8 cellular contexts compared by ENCODE assay signal in genomic region chr12:121839106-121839992, GRCh38. TPM values are rescaled to one million over a fixed set of nuclear protein-coding genes. Genes with fewer than 3 reads are reported as not detected.
DNase-seq lines count a peak whose midpoint lies in the region; ATAC-seq lines count a peak whose summit lies in the region.

No MANE protein-coding gene starts in this region.

- peaks cover 16% of the 10 kb centered on the region for H3K4me1 ChIP-seq in CD4-positive, CD25-positive, alpha-beta regulatory T cell (ENCODE audit: control insufficient read depth, insufficient read depth, low read length, poor library complexity, severe bottlenecking)

- H3K4me3 ChIP-seq in CD4-positive, CD25-positive, alpha-beta regulatory T cell (ENCODE audit: low read depth, low read length) = peak overlapping the region; percentile 75

- H3K9me3 ChIP-seq in CD4-positive, CD25-positive, alpha-beta regulatory T cell (ENCODE audit: control insufficient read depth in 2 of 2, low read length in 2 of 2) = no peaks in the 10 kb centered on the region

- peak overlapping the region; percentile 86 to 99 (median 98) for H3K4me3 Mint-ChIP-seq in CD4-positive, CD25-positive, alpha-beta regulatory T cell
- peak overlapping the region; percentile 99 for H3K4me3 Mint-ChIP-seq in activated CD8-positive, alpha-beta T cell treated with anti-CD3 and anti-CD28 coated beads, Interleukin-2, amount 10 ng/mL, durations not matched to agents 7 days and 5 days

- POLR2A ChIA-PET in activated CD8-positive, alpha-beta T cell treated with anti-CD3 and anti-CD28 coated beads, Interleukin-2, amount 10 ng/mL, durations not matched to agents 7 days and 5 days (lab: Charles Lee) = interaction anchor here (0.6 to 1.0 kb wide), 2 partner anchors 38 to 45 kb away, joined by 3 read pairs; partner anchors contain the start of gene RHOF

- no peaks in the 10 kb centered on the region for H3K9me3 Mint-ChIP-seq in CD4-positive, CD25-positive, alpha-beta regulatory T cell
- H3K9me3 Mint-ChIP-seq in activated CD8-positive, alpha-beta T cell treated with anti-CD3 and anti-CD28 coated beads, Interleukin-2, amount 10 ng/mL, durations not matched to agents 7 days and 5 days (ENCODE audit: insufficient read depth) = no peaks in the 10 kb centered on the region

- DNase-seq in CD4-positive, CD25-positive, alpha-beta regulatory T cell = peak; percentile 98 to 99 (median 99)
- DNase-seq in NCI-H82 treated with DMSO at 0.1 percent for 48 hours (lab: John Stamatoyannopoulos, UW; ENCODE audit: unreplicated experiment) = peak; percentile 96
- DNase-seq in activated CD8-positive, alpha-beta T cell treated with anti-CD3 and anti-CD28 coated beads, Interleukin-2, amount 10 ng/mL, durations not matched to agents 7 days and 5 days = peak; percentile 99
- peak; percentile 99 for DNase-seq in effector CD8-positive, alpha-beta T cell (lab: John Stamatoyannopoulos, UW)
- DNase-seq in medulla oblongata (ENCODE audit: extremely low spot score) = peak; percentile 97
- DNase-seq in stimulated activated CD4-positive, alpha-beta T cell treated with anti-CD3 and anti-CD28 coated beads, TNF-alpha, amount 100 ng/mL, for 48 hours (ENCODE audit: low read depth in 3 of 3) = peak; percentile 99 to 100 (median 99)

- CTCF ChIA-PET in activated CD8-positive, alpha-beta T cell treated with anti-CD3 and anti-CD28 coated beads, Interleukin-2, amount 10 ng/mL, durations not matched to agents 7 days and 5 days (lab: Charles Lee) = interaction anchor here (1.0 to 5.8 kb wide), 5 partner anchors 22 to 49 kb away, joined by 3 to 44 read pairs (median 4); partner anchors contain the start of genes PSMD9 and RHOF

- H3K27ac Mint-ChIP-seq in CD4-positive, CD25-positive, alpha-beta regulatory T cell = peak overlapping the region; percentile 67 to 98 (median 96)
- H3K27ac Mint-ChIP-seq in activated CD8-positive, alpha-beta T cell treated with anti-CD3 and anti-CD28 coated beads, Interleukin-2, amount 10 ng/mL, durations not matched to agents 7 days and 5 days = peak overlapping the region; percentile 96

- H3K36me3 Mint-ChIP-seq in CD4-positive, CD25-positive, alpha-beta regulatory T cell = no peaks in the 10 kb centered on the region
- peaks cover 2% of the 10 kb centered on the region for H3K36me3 Mint-ChIP-seq in activated CD8-positive, alpha-beta T cell treated with anti-CD3 and anti-CD28 coated beads, Interleukin-2, amount 10 ng/mL, durations not matched to agents 7 days and 5 days (ENCODE audit: low read depth)

- no peaks in the 10 kb centered on the region for H3K36me3 ChIP-seq in CD4-positive, CD25-positive, alpha-beta regulatory T cell (ENCODE audit: control insufficient read depth, insufficient read depth, low read length)

- peak overlapping the region; percentile 55 for H3K27ac ChIP-seq in CD4-positive, CD25-positive, alpha-beta regulatory T cell (ENCODE audit: insufficient read depth, low read length, poor library complexity, severe bottlenecking)

- ATAC-seq in CD4-positive, CD25-positive, alpha-beta regulatory T cell (ENCODE audit: low read depth in 2 of 2) = peak; percentile 95
- ATAC-seq in GM19395 (IDR thresholded peaks at IDR 0.05; ENCODE audit: unreplicated experiment) = peak; percentile 91
- peak; percentile 82 for ATAC-seq in HG03565 (IDR thresholded peaks at IDR 0.05; ENCODE audit: unreplicated experiment)
- ATAC-seq in activated CD8-positive, alpha-beta T cell treated with anti-CD3 and anti-CD28 coated beads, Interleukin-2, amount 10 ng/mL, durations not matched to agents 7 days and 5 days = peak; percentile 99

- peaks cover 0 to 16% (median 11%) of the 10 kb centered on the region in 4 donors for H3K4me1 Mint-ChIP-seq in CD4-positive, CD25-positive, alpha-beta regulatory T cell
- H3K4me1 Mint-ChIP-seq in activated CD8-positive, alpha-beta T cell treated with anti-CD3 and anti-CD28 coated beads, Interleukin-2, amount 10 ng/mL, durations not matched to agents 7 days and 5 days (ENCODE audit: low read depth) = peaks cover 22% of the 10 kb centered on the region

- no peaks in the 10 kb centered on the region for H3K27me3 ChIP-seq in CD4-positive, CD25-positive, alpha-beta regulatory T cell (ENCODE audit: control insufficient read depth, insufficient read depth, low read length)

- H3K27me3 Mint-ChIP-seq in CD4-positive, CD25-positive, alpha-beta regulatory T cell = no peaks in the 10 kb centered on the region
- no peaks in the 10 kb centered on the region for H3K27me3 Mint-ChIP-seq in activated CD8-positive, alpha-beta T cell treated with anti-CD3 and anti-CD28 coated beads, Interleukin-2, amount 10 ng/mL, durations not matched to agents 7 days and 5 days (ENCODE audit: low read depth)

RNA-seq across cellular contexts. Expression of gene HPD, which starts 19.3 kb away (rescaled TPM):
- total RNA-seq in CD4-positive, CD25-positive, alpha-beta regulatory T cell = not detected
- polyA plus RNA-seq in CD4-positive, CD25-positive, alpha-beta regulatory T cell = not detected
- total RNA-seq in activated CD8-positive, alpha-beta T cell treated with anti-CD3 and anti-CD28 coated beads, Interleukin-2, amount 10 ng/mL, durations not matched to agents 7 days and 5 days = not detected

RNA-seq across cellular contexts. Expression of gene SETD1B, which starts 35.5 kb away (rescaled TPM):
- 118 TPM for total RNA-seq in CD4-positive, CD25-positive, alpha-beta regulatory T cell
- 1 to 10 TPM; 1.2 to 2.0 (median 1.5) TPM for polyA plus RNA-seq in CD4-positive, CD25-positive, alpha-beta regulatory T cell
- 10 to 100 TPM; 30.0 to 30.9 TPM for total RNA-seq in activated CD8-positive, alpha-beta T cell treated with anti-CD3 and anti-CD28 coated beads, Interleukin-2, amount 10 ng/mL, durations not matched to agents 7 days and 5 days

RNA-seq across cellular contexts. Expression of gene RHOF, which starts 45.9 kb away (rescaled TPM):
- 149 TPM for total RNA-seq in CD4-positive, CD25-positive, alpha-beta regulatory T cell
- 100 to 1,000 TPM in 1 of 4 donors, 10 to 100 TPM in 3; 80.4 to 100 (median 92.0) TPM for polyA plus RNA-seq in CD4-positive, CD25-positive, alpha-beta regulatory T cell
- total RNA-seq in activated CD8-positive, alpha-beta T cell treated with anti-CD3 and anti-CD28 coated beads, Interleukin-2, amount 10 ng/mL, durations not matched to agents 7 days and 5 days = 100 to 1,000 TPM; 145 to 154 TPM

RNA-seq across cellular contexts. Expression of gene PSMD9, which starts 49.2 kb away (rescaled TPM):
- 52.9 TPM for total RNA-seq in CD4-positive, CD25-positive, alpha-beta regulatory T cell
- 100 to 1,000 TPM in 1 of 4 donors, 10 to 100 TPM in 3; 75.2 to 106 (median 90.9) TPM for polyA plus RNA-seq in CD4-positive, CD25-positive, alpha-beta regulatory T cell
- 10 to 100 TPM; 62.3 to 70.6 TPM for total RNA-seq in activated CD8-positive, alpha-beta T cell treated with anti-CD3 and anti-CD28 coated beads, Interleukin-2, amount 10 ng/mL, durations not matched to agents 7 days and 5 days

Comparison
In these comparisons a context has a peak if more than half of its experiments do, and no peak if none do; other contexts are left out.
1. Peak in every context shown above with its lines: DNase-seq, ATAC-seq, H3K4me3 ChIP-seq and H3K27ac ChIP-seq.